In genomic region chr9:37293664-37294524, GRCh38 we compare ENCODE assay signal across 8 cellular contexts.
A peak's percentile ranks its signal among the peaks of the same experiment; 100 is the strongest.
DNase-seq lines count a peak whose midpoint lies in the region; ATAC-seq and TF ChIP-seq lines count a peak whose summit lies in the region.

No MANE protein-coding gene starts in this region.

- no peak overlapping the region for H3K9ac ChIP-seq in colonic mucosa (ENCODE audit: low read depth in 2 of 2, low read length in 2 of 2)

- ATAC-seq in GM19455 (IDR thresholded peaks at IDR 0.05; ENCODE audit: unreplicated experiment) (peak; percentile 58), HG03442 (IDR thresholded peaks at IDR 0.05; ENCODE audit: unreplicated experiment) (peak; percentile 59), GM19328 (IDR thresholded peaks at IDR 0.05; ENCODE audit: unreplicated experiment) (no peak)

- peaks cover 99% of the 10 kb centered on the region for H3K4me1 ChIP-seq in DOHH2 (ENCODE audit: control insufficient read depth, low read length)
- no peaks in the 10 kb centered on the region for H3K4me1 ChIP-seq in colonic mucosa

- H3K36me3 ChIP-seq in DOHH2 (ENCODE audit: control insufficient read depth, low read length) (peaks cover 38% of the 10 kb centered on the region), colonic mucosa (no peaks in the 10 kb centered on the region)

- peak overlapping the region; percentile 83 for H3K4me2 ChIP-seq in DOHH2 (ENCODE audit: low read length)

- H3K27ac ChIP-seq in DOHH2 (ENCODE audit: low read depth, low read length) (peak overlapping the region; percentile 99), colonic mucosa (no peak overlapping the region)

- peaks cover 68% of the 10 kb centered on the region for H3F3A ChIP-seq in DOHH2 (ENCODE audit: control insufficient read depth, insufficient read depth)

- DNase-seq in epidermal melanocyte (ENCODE audit: insufficient read length, low spot score) = peak; percentile 48
- no peak for DNase-seq in colonic mucosa
- DNase-seq in hepatic stellate cell (ENCODE audit: low spot score) = no peak
- no peak for DNase-seq in stimulated activated CD4-positive, alpha-beta T cell treated with anti-CD3 and anti-CD28 coated beads, Interleukin-15, amount 100 ng/mL, for 24 hours

- intact Hi-C loops in colonic mucosa (cut with DNase I) = no loop called here

- no peaks in the 10 kb centered on the region for H3K9me2 ChIP-seq in DOHH2 (replicated peaks; ENCODE audit: control insufficient read depth, low read length)

- no peaks in the 10 kb centered on the region for H4K20me1 ChIP-seq in DOHH2 (ENCODE audit: control insufficient read depth, insufficient read depth, low read depth, low read length)

- H3K79me2 ChIP-seq in DOHH2 (ENCODE audit: control insufficient read depth, low read length) = peaks cover 82% of the 10 kb centered on the region

- no peaks in the 10 kb centered on the region for H3K9me3 ChIP-seq in DOHH2 (ENCODE audit: control insufficient read depth, insufficient read depth, low read length)
- no peaks in the 10 kb centered on the region for H3K9me3 ChIP-seq in colonic mucosa

- H3K4me3 ChIP-seq in DOHH2 (ENCODE audit: low read length) = peak overlapping the region; percentile 59
- no peak overlapping the region for H3K4me3 ChIP-seq in colonic mucosa

- H3K27me3 ChIP-seq in DOHH2 (ENCODE audit: control insufficient read depth, low read length) (no peaks in the 10 kb centered on the region), colonic mucosa (no peaks in the 10 kb centered on the region)

- TF ChIP-seq CTCF in DOHH2 (IDR thresholded peaks at IDR 0.05; ENCODE audit: low read depth, low read length, poor library complexity, severe bottlenecking) = no peak
- no peak for TF ChIP-seq CTCF in colonic mucosa (IDR thresholded peaks at IDR 0.05)
